ENCODE assay signal across 8 cellular contexts in genomic region chr2:61887684-61888303, GRCh38. TPM values are rescaled to one million over a fixed set of nuclear protein-coding genes. Genes with fewer than 3 reads are reported as not detected.
A peak's percentile ranks its signal among the peaks of the same experiment; 100 is the strongest.
DNase-seq lines count a peak whose midpoint lies in the region; ATAC-seq, FAIRE-seq and TF ChIP-seq lines count a peak whose summit lies in the region.

No MANE protein-coding gene starts in this region.

- intact Hi-C loops in CD14-positive monocyte (cut with micrococcal nuclease): loop anchor here (2.0 to 10.0 kb wide), 5 partner anchors 33 to 820 kb away; partner anchors contain the start of genes EHBP1 (in 1 of the 2), FAM161A (in 1 of the 2) and XPO1 (in 1 of the 2)
- intact Hi-C loops in dendritic cell treated with granulocyte-macrophage colony-stimulating factor and Interleukin-4, amounts not matched to agents 40 ng/mL and 50 ng/mL, for 4 days (cut with micrococcal nuclease): loop anchor here (2.0 to 5.0 kb wide), 3 partner anchors 33 to 350 kb away; partner anchors contain the start of genes FAM161A and XPO1
- intact Hi-C loops in transverse colon (cut with DNase I; ENCODE audit: low total_unique reads): no loop called here

- H3K27ac Mint-ChIP-seq in CD14-positive monocyte: peak overlapping the region; percentile 98 to 100 (median 99)
- H3K27ac Mint-ChIP-seq in dendritic cell treated with granulocyte-macrophage colony-stimulating factor and Interleukin-4, amounts not matched to agents 40 ng/mL and 50 ng/mL, for 4 days: peak overlapping the region; percentile 97

- no peak overlapping the region for H4K5ac ChIP-seq in mesendoderm (ENCODE audit: low read length)

- no peaks in the 10 kb centered on the region for H3K9me3 ChIP-seq in transverse colon

- WGBS in mesendoderm (ENCODE audit: extremely low coverage, insufficient coverage, low lambda C conversion rate): no CpG with 5 or more reads among the region's 20 CpGs
- WGBS in transverse colon (ENCODE audit: low coverage in 1 of 2), 2 donors: 0% methylated on average over 19 to 20 of the region's 20 CpGs

- H2AK5ac ChIP-seq in mesendoderm (ENCODE audit: low read length): peak overlapping the region; percentile 63

- peak overlapping the region; percentile 10 for H2BK5ac ChIP-seq in mesendoderm (ENCODE audit: low read length)

- peaks cover 19 to 34% of the 10 kb centered on the region in 2 donors for H3K36me3 Mint-ChIP-seq in CD14-positive monocyte
- peaks cover 56% of the 10 kb centered on the region for H3K36me3 Mint-ChIP-seq in dendritic cell treated with granulocyte-macrophage colony-stimulating factor and Interleukin-4, amounts not matched to agents 40 ng/mL and 50 ng/mL, for 4 days (ENCODE audit: low read depth)

- FAIRE-seq in H54 (lab: Jason Lieb, UNC): peak; percentile 71

- peak overlapping the region; percentile 91 for H3K56ac ChIP-seq in mesendoderm (ENCODE audit: low read length)

- no peak overlapping the region for H2BK120ac ChIP-seq in mesendoderm (ENCODE audit: low read depth, low read length)

- peak overlapping the region; percentile 77 for H3K18ac ChIP-seq in mesendoderm (ENCODE audit: low read length)

- H3K9me3 Mint-ChIP-seq in CD14-positive monocyte: no peaks in the 10 kb centered on the region
- H3K9me3 Mint-ChIP-seq in dendritic cell treated with granulocyte-macrophage colony-stimulating factor and Interleukin-4, amounts not matched to agents 40 ng/mL and 50 ng/mL, for 4 days: no peaks in the 10 kb centered on the region

- H3K79me1 ChIP-seq in mesendoderm (ENCODE audit: low read length): peaks cover 2% of the 10 kb centered on the region

- no peak for ATAC-seq in HG02870 (IDR thresholded peaks at IDR 0.05; ENCODE audit: unreplicated experiment)

- H3K27me3 Mint-ChIP-seq in CD14-positive monocyte (ENCODE audit: low read depth in 3 of 3): peaks cover 0 to 2% (median 0%) of the 10 kb centered on the region in 3 donors
- H3K27me3 Mint-ChIP-seq in dendritic cell treated with granulocyte-macrophage colony-stimulating factor and Interleukin-4, amounts not matched to agents 40 ng/mL and 50 ng/mL, for 4 days: no peaks in the 10 kb centered on the region

- no peak overlapping the region for H3K23ac ChIP-seq in mesendoderm (ENCODE audit: low read length)

- DNase-seq in CD14-positive monocyte (ENCODE audit: low spot score) (no peak), H54 (ENCODE audit: insufficient read length, low spot score) (peak; percentile 11), SK-MEL-5 (ENCODE audit: low read depth, low spot score) (peak; percentile 40), mesendoderm (peak; percentile 36), transverse colon (no peak), NCI-H1105 treated with DMSO at 0.1 percent for 48 hours (lab: John Stamatoyannopoulos, UW) (no peak)

- peak overlapping the region; percentile 88 for H3K9ac ChIP-seq in mesendoderm (ENCODE audit: low read length)

- peak overlapping the region; percentile 98 to 99 for H3K4me3 Mint-ChIP-seq in CD14-positive monocyte
- H3K4me3 Mint-ChIP-seq in dendritic cell treated with granulocyte-macrophage colony-stimulating factor and Interleukin-4, amounts not matched to agents 40 ng/mL and 50 ng/mL, for 4 days: peak overlapping the region; percentile 94

- H3K79me2 ChIP-seq in mesendoderm (ENCODE audit: control insufficient read depth, insufficient read depth, low read length): peaks cover 37% of the 10 kb centered on the region

- H3K4me1 Mint-ChIP-seq in CD14-positive monocyte: peaks cover 17% of the 10 kb centered on the region
- H3K4me1 Mint-ChIP-seq in dendritic cell treated with granulocyte-macrophage colony-stimulating factor and Interleukin-4, amounts not matched to agents 40 ng/mL and 50 ng/mL, for 4 days (ENCODE audit: low read depth): peaks cover 19% of the 10 kb centered on the region

- no peak for TF ChIP-seq POLR2A in H54 (IDR thresholded peaks at IDR 0.05; ENCODE audit: low read depth, low read length)
- TF ChIP-seq POLR2A in transverse colon (IDR thresholded peaks at IDR 0.05): no peak

- H3K4me1 ChIP-seq in mesendoderm (ENCODE audit: control insufficient read depth, low read depth, low read length) (no peaks in the 10 kb centered on the region), transverse colon (peaks cover 0 to 18% (median 14%) of the 10 kb centered on the region in 4 donors)

- TF ChIP-seq EP300 in transverse colon (IDR thresholded peaks at IDR 0.05; ENCODE audit: low read depth): no peak

- no peaks in the 10 kb centered on the region for H3K27me3 ChIP-seq in mesendoderm (ENCODE audit: insufficient read depth, low read length, poor library complexity)
- no peaks in the 10 kb centered on the region for H3K27me3 ChIP-seq in transverse colon

- peak overlapping the region; percentile 92 for H3K4ac ChIP-seq in mesendoderm (ENCODE audit: low read depth, low read length)

- H3K27ac ChIP-seq in mesendoderm (ENCODE audit: low read depth, low read length) (peak overlapping the region; percentile 79), transverse colon (peak overlapping the region; percentile 84 to 93 (median 92))

- in situ Hi-C loops in SK-MEL-5 (cut with HindIII; ENCODE audit: low pct_unique_long_range_greater_than_20kb, low sequenced_read_pairs) (no loop called here), transverse colon (cut with MboI; ENCODE audit: low pct_ligation_motif_present in 1 of 4, low pct_unique_long_range_greater_than_20kb in 1 of 4, low sequenced_read_pairs in 3 of 4) (no loop called here)

- H3K36me3 ChIP-seq in mesendoderm (ENCODE audit: control insufficient read depth, insufficient read depth, low read length) (peaks cover 1% of the 10 kb centered on the region), transverse colon (peaks cover 0 to 13% (median 6%) of the 10 kb centered on the region in 4 donors)

- no peak overlapping the region for H4K8ac ChIP-seq in mesendoderm (ENCODE audit: low read depth, low read length)

- H3K4me2 ChIP-seq in mesendoderm (ENCODE audit: low read length): peak overlapping the region; percentile 85

- peak overlapping the region; percentile 97 for H3K4me3 ChIP-seq in mesendoderm (ENCODE audit: low read length)
- peak overlapping the region; percentile 48 to 79 (median 62) for H3K4me3 ChIP-seq in transverse colon

- no peak for TF ChIP-seq CTCF in CD14-positive monocyte (IDR thresholded peaks at IDR 0.05)
- TF ChIP-seq CTCF in transverse colon (IDR thresholded peaks at IDR 0.05): no peak

- no peak overlapping the region for H2BK15ac ChIP-seq in mesendoderm (replicated peaks; ENCODE audit: low read depth)

RNA-seq across cellular contexts. Expression of gene CCT4, which starts 0.7 kb away (rescaled TPM):
- 10 to 100 TPM; 73.1 to 78.1 TPM for polyA plus RNA-seq in CD14-positive monocyte
- 456 and 499 TPM in 2 replicates for total RNA-seq in SK-MEL-5 (2014; rRNA removed; shearing (Covaris generic))
- 197 and 259 TPM in 2 replicates for polyA plus RNA-seq in SK-MEL-5 (2015; cell fraction: cytosol; rRNA removed)
- polyA plus RNA-seq in SK-MEL-5 (2015; cell fraction: nucleus; rRNA removed): 83.3 and 119 TPM in 2 replicates
- 289 TPM for polyA plus RNA-seq in mesendoderm (2013, experiment 1 of 2)
- polyA plus RNA-seq in mesendoderm (2013, experiment 2 of 2): 282 TPM
- 10 to 100 TPM; 31.2 to 52.7 (median 40.1) TPM for total RNA-seq in transverse colon

RNA-seq across cellular contexts. Expression of gene COMMD1, which starts 17.7 kb away (rescaled TPM):
- 10 to 100 TPM; 70.7 to 82.1 TPM for polyA plus RNA-seq in CD14-positive monocyte
- total RNA-seq in SK-MEL-5 (2014; rRNA removed; shearing (Covaris generic)): 51.2 and 54.1 TPM in 2 replicates
- polyA plus RNA-seq in SK-MEL-5 (2015; cell fraction: cytosol; rRNA removed): 42.5 and 43.1 TPM in 2 replicates
- 8.7 and 12.4 TPM in 2 replicates for polyA plus RNA-seq in SK-MEL-5 (2015; cell fraction: nucleus; rRNA removed)
- polyA plus RNA-seq in mesendoderm (2013, experiment 1 of 2): 44.7 TPM
- 42.2 TPM for polyA plus RNA-seq in mesendoderm (2013, experiment 2 of 2)
- 10 to 100 TPM; 28.9 to 61.0 (median 36.8) TPM for total RNA-seq in transverse colon

RNA-seq across cellular contexts. Expression of gene FAM161A, which starts 33.9 kb away (rescaled TPM):
- polyA plus RNA-seq in CD14-positive monocyte: under 1 TPM in 1 of 2 donors, not detected in 1; 0.25 TPM
- total RNA-seq in SK-MEL-5 (2014; rRNA removed; shearing (Covaris generic)): 12.3 and 21.7 TPM in 2 replicates
- polyA plus RNA-seq in SK-MEL-5 (2015; cell fraction: cytosol; rRNA removed): 8.5 and 11.8 TPM in 2 replicates
- polyA plus RNA-seq in SK-MEL-5 (2015; cell fraction: nucleus; rRNA removed): 153 and 176 TPM in 2 replicates
- polyA plus RNA-seq in mesendoderm (2013, experiment 1 of 2): 6.9 TPM
- 7.4 TPM for polyA plus RNA-seq in mesendoderm (2013, experiment 2 of 2)
- total RNA-seq in transverse colon: 1 to 10 TPM in 2 of 4 donors, under 1 TPM in 1, not detected in 1; 0.96 to 1.9 (median 1.2) TPM

Comparison
In these comparisons a context has a peak if more than half of its experiments do, and no peak if none do; other contexts are left out.
1. DNase-seq: peak in H54 (single experiment), SK-MEL-5 (single experiment) and mesendoderm (single experiment); none in CD14-positive monocyte (single experiment), transverse colon (single experiment) and NCI-H1105 treated with DMSO at 0.1 percent for 48 hours (single experiment).